Comparison of ENCODE assay signal across 24 cellular contexts in the genomic region with DNA sequence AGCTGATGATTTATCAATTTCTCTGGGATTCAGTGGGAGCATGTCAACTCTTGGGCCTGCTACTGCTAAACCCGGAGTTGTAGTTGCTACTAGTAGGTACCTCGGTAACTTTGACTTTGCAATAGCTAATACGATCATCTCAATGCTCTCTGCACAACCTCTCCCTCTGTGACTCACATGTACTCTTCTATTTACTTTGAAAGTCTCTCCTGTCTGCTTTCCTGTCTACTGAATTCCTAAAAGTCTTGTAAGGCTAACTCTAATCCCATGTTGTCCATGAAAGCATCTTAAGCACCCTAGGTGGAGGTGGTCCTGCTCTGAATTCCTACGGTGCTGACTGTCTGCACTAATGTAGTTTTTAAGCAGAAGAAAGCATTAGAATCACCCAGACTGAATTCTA. TPM values are rescaled to one million over a fixed set of nuclear protein-coding genes. Genes with fewer than 3 reads are reported as not detected.
"Had no signal": no experiment of that assay in that cellular context is flagged by ENCODE, and none has a peak within 500 bp of the region (broad histone marks: within the 10 kb centered on the region; RNA-seq: fewer than 3 reads in every experiment).

No MANE protein-coding gene starts in this region.

- FAIRE-seq: colon, islet of Langerhans, pancreas had no signal

- H3K9me3 Mint-ChIP-seq: neural crest cell; stimulated activated memory B cell treated with anti-CD40 and anti-IgM and Interleukin-4, amounts not matched to agents 10 μg/mL and 1 μg/mL and 100 μg/mL, for 72 hours; stimulated activated naive CD8-positive, alpha-beta T cell treated with anti-CD3 and anti-CD28 coated beads, Interleukin-15, Interleukin-2, amounts not matched to agents 100 ng/mL and 50 ng/mL, for 24 hours had no signal

- H3K27ac ChIP-seq: foreskin keratinocyte, hepatocyte, pancreas, testis, tibial nerve, upper lobe of right lung, vagina had no signal

- H2AFZ ChIP-seq: hepatocyte had no signal

- H3K4me3 Mint-ChIP-seq: naive thymus-derived CD8-positive, alpha-beta T cell; neural crest cell; stimulated activated memory B cell treated with anti-CD40 and anti-IgM and Interleukin-4, amounts not matched to agents 10 μg/mL and 1 μg/mL and 100 μg/mL, for 72 hours; stimulated activated naive CD8-positive, alpha-beta T cell treated with anti-CD3 and anti-CD28 coated beads, Interleukin-15, Interleukin-2, amounts not matched to agents 100 ng/mL and 50 ng/mL, for 24 hours had no signal

- H3K27ac Mint-ChIP-seq: naive thymus-derived CD8-positive, alpha-beta T cell; progenitor cell of endocrine pancreas; stimulated activated memory B cell treated with anti-CD40 and anti-IgM and Interleukin-4, amounts not matched to agents 10 μg/mL and 1 μg/mL and 100 μg/mL, for 72 hours; stimulated activated naive CD8-positive, alpha-beta T cell treated with anti-CD3 and anti-CD28 coated beads, Interleukin-15, Interleukin-2, amounts not matched to agents 100 ng/mL and 50 ng/mL, for 24 hours had no signal

- H3K27me3 Mint-ChIP-seq: progenitor cell of endocrine pancreas had no signal

- H3K36me3 Mint-ChIP-seq: stimulated activated memory B cell treated with anti-CD40 and anti-IgM and Interleukin-4, amounts not matched to agents 10 μg/mL and 1 μg/mL and 100 μg/mL, for 72 hours had no signal

- H3K4me3 ChIP-seq: hepatocyte, mucosa of descending colon, pancreas, testis, tibial nerve, upper lobe of right lung, vagina had no signal

- H3K4me1 Mint-ChIP-seq: neural crest cell; stimulated activated memory B cell treated with anti-CD40 and anti-IgM and Interleukin-4, amounts not matched to agents 10 μg/mL and 1 μg/mL and 100 μg/mL, for 72 hours had no signal

- H3K9me3 ChIP-seq: mucosa of descending colon, pancreas, testis, tibial nerve, upper lobe of right lung, vagina had no signal

- H3K4me1 ChIP-seq: pancreas, testis, tibial nerve, upper lobe of right lung, vagina had no signal

- H3K4me2 ChIP-seq: hepatocyte had no signal

- H3K27me3 ChIP-seq: hepatocyte, pancreas, testis, tibial nerve, upper lobe of right lung, vagina had no signal

- H3K36me3 ChIP-seq: pancreas, tibial nerve, upper lobe of right lung, vagina had no signal

- H3K79me2 ChIP-seq: hepatocyte had no signal

- ATAC-seq: foreskin keratinocyte; left lobe of liver; mucosa of descending colon; naive thymus-derived CD8-positive, alpha-beta T cell; pancreas; right cardiac atrium; stimulated activated memory B cell treated with anti-CD40 and anti-IgM and Interleukin-4, amounts not matched to agents 10 μg/mL and 1 μg/mL and 100 μg/mL, for 72 hours; upper lobe of right lung had no signal

- DNase-seq: dermis blood vessel endothelial cell; erythroblast; foreskin keratinocyte; head of caudate nucleus; kidney glomerular epithelial cell; mucosa of descending colon; naive thymus-derived CD8-positive, alpha-beta T cell; nucleus accumbens; pancreas; right cardiac atrium; stimulated activated CD4-positive, alpha-beta T cell treated with anti-CD3 and anti-CD28 coated beads, Interleukin-4, amount 100 ng/mL, for 1 hour; testis; upper lobe of right lung had no signal

RNA-seq across cellular contexts. Expression of a gene that starts 29.3 kb away (rescaled TPM):
- total RNA-seq: dermis blood vessel endothelial cell; foreskin keratinocyte; left lobe of liver; lower leg skin; mucosa of descending colon; naive thymus-derived CD8-positive, alpha-beta T cell; progenitor cell of endocrine pancreas; vagina had no signal
- polyA plus RNA-seq: foreskin keratinocyte; naive thymus-derived CD8-positive, alpha-beta T cell had no signal
